ENCODE assay signal across 9 cellular contexts in the genomic region with DNA sequence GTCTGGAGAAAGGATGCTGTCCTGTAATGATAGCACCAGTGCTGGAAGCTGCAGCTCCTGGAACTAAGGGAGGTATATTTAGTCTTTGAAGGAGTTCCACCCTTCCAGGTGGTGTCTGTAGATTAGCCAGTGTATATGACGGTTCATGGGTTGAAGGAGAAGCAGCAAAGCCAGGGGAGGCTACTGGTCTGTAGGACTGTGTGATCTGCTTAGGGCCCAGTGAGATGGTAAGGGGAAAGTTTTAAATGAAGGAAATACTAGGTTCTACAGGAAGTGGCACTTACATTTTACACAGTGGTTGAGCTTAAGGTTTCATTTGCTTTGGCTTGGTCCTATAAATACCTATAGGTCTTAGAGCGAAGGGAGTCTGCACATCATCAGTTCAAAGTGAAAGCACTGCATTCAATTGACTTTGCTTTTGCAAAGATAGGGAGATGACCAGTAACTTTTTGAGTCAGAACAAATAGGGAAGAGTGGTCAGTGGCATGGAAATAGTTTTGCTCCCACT. TPM values are rescaled to one million over a fixed set of nuclear protein-coding genes. Genes with fewer than 3 reads are reported as not detected.
DNase-seq lines count a peak whose midpoint lies in the region; ATAC-seq and TF ChIP-seq lines count a peak whose summit lies in the region.
"Had no signal": no experiment of that assay in that cellular context is flagged by ENCODE, and none has a peak within 500 bp of the region (broad histone marks: within the 10 kb centered on the region; RNA-seq: fewer than 3 reads in every experiment).

No MANE protein-coding gene starts in this region.

- peaks cover 43% of the 10 kb centered on the region for H3K79me2 ChIP-seq in PC-9 (ENCODE audit: low read depth)

- ATAC-seq in GM19372 (IDR thresholded peaks at IDR 0.05; ENCODE audit: low read depth, unreplicated experiment) = peak; percentile 66
- ATAC-seq in HG03060 (IDR thresholded peaks at IDR 0.05; ENCODE audit: low read depth, unreplicated experiment) = peak; percentile 87

- H3K9me3 ChIP-seq in PC-9 (ENCODE audit: insufficient read depth, low read depth) = no peaks in the 10 kb centered on the region

- peak overlapping the region; percentile 73 for H3K27ac Mint-ChIP-seq in activated CD4-positive, alpha-beta memory T cell treated with anti-CD3 and anti-CD28 coated beads for 36 hours
- no peak overlapping the region for H3K27ac Mint-ChIP-seq in chondrocyte (ENCODE audit: unreplicated experiment)

- no peaks in the 10 kb centered on the region for H3K27me3 Mint-ChIP-seq in activated CD4-positive, alpha-beta memory T cell treated with anti-CD3 and anti-CD28 coated beads for 36 hours
- H3K27me3 Mint-ChIP-seq in chondrocyte (ENCODE audit: low read depth) = no peaks in the 10 kb centered on the region

- H3K9me3 Mint-ChIP-seq in activated CD4-positive, alpha-beta memory T cell treated with anti-CD3 and anti-CD28 coated beads for 36 hours = no peaks in the 10 kb centered on the region
- H3K9me3 Mint-ChIP-seq in chondrocyte (ENCODE audit: low read depth) = no peaks in the 10 kb centered on the region

- H3K9me2 ChIP-seq in PC-9 (ENCODE audit: insufficient read depth) = no peaks in the 10 kb centered on the region

- H3K36me3 Mint-ChIP-seq in activated CD4-positive, alpha-beta memory T cell treated with anti-CD3 and anti-CD28 coated beads for 36 hours = peaks cover 33% of the 10 kb centered on the region
- H3K36me3 Mint-ChIP-seq in chondrocyte (ENCODE audit: low read depth) = peaks cover 17% of the 10 kb centered on the region

- H3F3A ChIP-seq in PC-9 (ENCODE audit: insufficient read depth, low read depth) = no peaks in the 10 kb centered on the region; the same call in 1 of the 2 replicates

- H3K4me3 ChIP-seq in GM08714 (ENCODE audit: low read length) = peak overlapping the region; percentile 62; the same call in 1 of the 2 replicates
- H3K4me3 ChIP-seq in PC-9 = no peak overlapping the region

- peaks cover 29% of the 10 kb centered on the region for H4K20me1 ChIP-seq in PC-9 (ENCODE audit: insufficient read depth)

- H2AFZ ChIP-seq in PC-9 = no peak overlapping the region

- intact Hi-C loops in activated CD4-positive, alpha-beta memory T cell treated with anti-CD3 and anti-CD28 coated beads for 36 hours (cut with micrococcal nuclease) = no loop called here
- intact Hi-C loops in PC-9 (cut with micrococcal nuclease; ENCODE audit: unreplicated experiment) = no loop called here

- CTCF ChIA-PET in activated CD4-positive, alpha-beta memory T cell treated with anti-CD3 and anti-CD28 coated beads for 36 hours (lab: Charles Lee) = interaction anchor here (0.6 to 0.8 kb wide), 3 partner anchors 11 to 196 kb away, joined by 3 read pairs; no protein-coding TSS in a partner anchor
- CTCF ChIA-PET in PC-9 (lab: Charles Lee) = no interaction called here

- no peak for TF ChIP-seq CTCF in chondrocyte (IDR thresholded peaks at IDR 0.05)
- TF ChIP-seq CTCF in PC-9 (conservative IDR thresholded peaks at IDR 0.05) = no peak

- H3K4me1 ChIP-seq in PC-9 (replicated peaks; ENCODE audit: insufficient read depth) = peaks cover 10% of the 10 kb centered on the region; the same call in 1 of the 2 replicates

- no peak for DNase-seq in activated CD4-positive, alpha-beta memory T cell treated with anti-CD3 and anti-CD28 coated beads for 36 hours
- DNase-seq in AG20443 (ENCODE audit: low spot score) (no peak), chondrocyte (ENCODE audit: low spot score) (no peak), PC-9 (no peak), glomerular visceral epithelial cell (ENCODE audit: extremely low spot score) (no peak)
- DNase-seq: NCI-H1105 had no signal

- no peak overlapping the region for H3K4me2 ChIP-seq in PC-9

- H3K27me3 ChIP-seq in PC-9 (ENCODE audit: insufficient read depth, low read depth) = no peaks in the 10 kb centered on the region

- no TSS peak for BruUV-seq in PC-9 (replicated peaks; lab: Mats Ljungman, UMichigan)

- no peak overlapping the region for H3K4me3 Mint-ChIP-seq in activated CD4-positive, alpha-beta memory T cell treated with anti-CD3 and anti-CD28 coated beads for 36 hours
- H3K4me3 Mint-ChIP-seq in chondrocyte (ENCODE audit: unreplicated experiment) = no peak overlapping the region

- H3K36me3 ChIP-seq in PC-9 (ENCODE audit: low read depth) = 0 out of 2 replicates have a peak, but pooled peaks cover 7% of the 10 kb centered on the region

- POLR2A ChIA-PET in activated CD4-positive, alpha-beta memory T cell treated with anti-CD3 and anti-CD28 coated beads for 36 hours (lab: Charles Lee) = interaction anchor here (2.2 kb wide), 1 partner anchor 19 kb away, joined by 11 read pairs; the partner anchor contains the start of gene RPSA
- POLR2A ChIA-PET in PC-9 (lab: Charles Lee; ENCODE audit: unreplicated experiment) = no interaction called here

- no peak overlapping the region for H3K27ac ChIP-seq in PC-9

- peaks cover 52% of the 10 kb centered on the region for H3K4me1 Mint-ChIP-seq in activated CD4-positive, alpha-beta memory T cell treated with anti-CD3 and anti-CD28 coated beads for 36 hours (ENCODE audit: low read depth)
- H3K4me1 Mint-ChIP-seq in chondrocyte (ENCODE audit: low read depth) = peaks cover 22% of the 10 kb centered on the region

RNA-seq across cellular contexts. Expression of gene SLC25A38, which starts 5.6 kb away (rescaled TPM):
- total RNA-seq in activated CD4-positive, alpha-beta memory T cell treated with anti-CD3 and anti-CD28 coated beads for 36 hours = 10 to 100 TPM; 23.1 to 24.9 TPM
- 26.3 to 29.5 TPM (median 26.5 TPM) in 3 replicates for total RNA-seq in chondrocyte
- 22.0 and 25.6 TPM in 2 replicates for total RNA-seq in PC-9 (2021)

RNA-seq across cellular contexts. Expression of gene RPSA, which starts 17.7 kb away (rescaled TPM):
- 1,000 to 10,000 TPM; 2,627 to 2,738 TPM for total RNA-seq in activated CD4-positive, alpha-beta memory T cell treated with anti-CD3 and anti-CD28 coated beads for 36 hours
- total RNA-seq in chondrocyte (714 to 870 TPM (median 723 TPM) in 3 replicates), PC-9 (2021) (1,544 and 1,775 TPM in 2 replicates)

RNA-seq across cellular contexts. Expression of gene CCR8, which starts 59.3 kb away (rescaled TPM):
- total RNA-seq in activated CD4-positive, alpha-beta memory T cell treated with anti-CD3 and anti-CD28 coated beads for 36 hours = under 1 TPM; 0.48 to 0.51 TPM
- total RNA-seq in chondrocyte (not detected in 3 replicates), PC-9 (2021) (not detected in 2 replicates)
